8 cellular contexts compared by ENCODE assay signal in the genomic region with DNA sequence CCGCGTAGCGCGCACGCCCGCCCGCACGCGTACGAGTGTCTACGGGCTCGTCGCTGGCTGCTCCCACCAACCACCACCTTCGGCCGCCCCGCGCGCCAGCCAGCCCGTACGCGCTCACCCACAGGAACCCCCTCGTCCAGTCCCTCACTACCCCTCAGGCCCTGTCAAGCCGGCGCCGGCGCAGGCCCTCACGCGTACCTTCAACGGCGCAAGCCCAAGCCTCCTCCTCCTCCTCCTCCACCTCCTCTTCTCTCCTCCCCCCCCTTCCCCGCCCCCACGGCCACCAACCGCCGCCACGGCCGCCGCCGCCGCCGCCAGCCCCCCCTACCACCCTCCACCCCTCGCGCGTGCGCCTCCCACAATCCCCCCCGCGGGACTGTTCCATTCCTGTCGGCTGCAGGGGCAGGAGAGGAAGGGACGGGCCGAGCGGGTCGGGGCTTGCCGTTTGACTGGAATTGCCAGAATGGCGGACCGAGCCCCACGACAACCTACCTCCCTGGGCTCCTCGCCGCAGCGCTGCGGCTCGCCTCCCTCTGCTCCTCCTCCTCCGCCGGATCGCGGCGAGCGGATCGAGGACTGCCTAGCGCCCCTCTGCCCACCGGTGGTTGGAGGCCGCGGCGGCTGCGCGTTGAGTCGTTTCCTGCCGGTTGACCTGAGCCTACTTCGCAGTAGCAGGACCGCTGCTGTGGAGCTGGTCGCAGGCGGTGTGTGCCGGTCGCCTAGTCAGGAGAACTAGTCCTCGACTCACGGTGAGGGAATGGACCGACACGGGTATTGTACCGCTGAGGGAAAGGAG. TPM values are rescaled to one million over a fixed set of nuclear protein-coding genes. Genes with fewer than 3 reads are reported as not detected.
DNase-seq lines count a peak whose midpoint lies in the region; ATAC-seq and TF ChIP-seq lines count a peak whose summit lies in the region.

Gene ASH1L (minus strand): TSS at position 223 of the 796 bp plus-strand sequence. CDS start 41,284 bp downstream, outside the sequence.

- H3K4me3 ChIP-seq in HEK293 (ENCODE audit: low read depth, low read length), result peak within 1 kb of the TSS; percentile 99
- peak within 1 kb of the TSS; percentile 100 for H3K4me3 ChIP-seq in SJSA1
- H3K4me3 ChIP-seq in neuron (ENCODE audit: low read length), result peak within 1 kb of the TSS; percentile 80

- peak; percentile 49; the same call in 1 of the 2 replicates for TF ChIP-seq CTCF in HEK293 (tag by site-specific recombination; IDR thresholded peaks at IDR 0.05)
- TF ChIP-seq CTCF in foreskin keratinocyte (conservative IDR thresholded peaks at IDR 0.05), result no peak

- CTCF ChIA-PET in HEK293 (lab: Yijun Ruan, JAX), result interaction anchor here (0.7 kb wide), 1 partner anchor 568 kb away, joined by 5 read pairs; no protein-coding TSS in a partner anchor

- POLR2A ChIA-PET in HEK293 (lab: Yijun Ruan, JAX), result interaction anchor here (0.7 to 1.3 kb wide), 7 partner anchors 10 to 312 kb away, joined by 3 to 7 read pairs (median 4); partner anchors contain the start of genes CLK2 and RUSC1

- H3K9me3 ChIP-seq in HEK293 (ENCODE audit: control insufficient read depth, insufficient read depth, low read depth, low read length) (no peaks in the 10 kb centered on the region), SJSA1 (replicated peaks) (no peaks in the 10 kb centered on the region), neuron (ENCODE audit: low read length) (peaks cover 2% of the 10 kb centered on the region)

- H3K27ac ChIP-seq in HEK293 (ENCODE audit: extremely low read depth, low read depth, low read length), result peak within 1 kb of the TSS; percentile 100
- H3K27ac ChIP-seq in SJSA1, result peak within 1 kb of the TSS; percentile 100
- peak within 1 kb of the TSS; percentile 96 for H3K27ac ChIP-seq in foreskin keratinocyte

- peak; percentile 79 for ATAC-seq in foreskin keratinocyte

- no peaks in the 10 kb centered on the region for H3K27me3 ChIP-seq in SJSA1 (replicated peaks)
- no peaks in the 10 kb centered on the region for H3K27me3 ChIP-seq in foreskin keratinocyte
- H3K27me3 ChIP-seq in neuron (ENCODE audit: insufficient read depth, low read length), result no peaks in the 10 kb centered on the region

- H3K36me3 ChIP-seq in HEK293 (ENCODE audit: control insufficient read depth in 2 of 2, insufficient read depth in 1 of 2, low read length in 2 of 2), result peaks cover 3 to 9% of the 10 kb centered on the region in 2 experiments; a peak in 2 of 3 replicates
- H3K36me3 ChIP-seq in SJSA1, result peaks cover 23% of the 10 kb centered on the region
- H3K36me3 ChIP-seq in neuron (ENCODE audit: insufficient read depth, low read length), result peaks cover 16% of the 10 kb centered on the region

- peak; percentile 92 for DNase-seq in G401 (ENCODE audit: low spot score)
- peak; percentile 85 for DNase-seq in MV-4-11 (lab: John Stamatoyannopoulos, UW)
- DNase-seq in SJSA1 (ENCODE audit: low read depth in 1 of 2, low spot score in 2 of 2), result peak; percentile 95 to 99
- peak; percentile 88 to 93 (median 92) for DNase-seq in activated naive CD4-positive, alpha-beta T cell (lab: John Stamatoyannopoulos, UW)
- DNase-seq in foreskin keratinocyte, result peak; percentile 84 to 92
- DNase-seq in stromal cell of bone marrow (ENCODE audit: low read depth), result peak; percentile 91

- H3K4me1 ChIP-seq in HEK293 (ENCODE audit: control insufficient read depth, insufficient read depth, low read length), result no peaks in the 10 kb centered on the region
- peaks cover 9% of the 10 kb centered on the region for H3K4me1 ChIP-seq in SJSA1 (replicated peaks)
- H3K4me1 ChIP-seq in foreskin keratinocyte, result peaks cover 15% of the 10 kb centered on the region
- peaks cover 20% of the 10 kb centered on the region for H3K4me1 ChIP-seq in neuron (ENCODE audit: insufficient read depth, low read length)

- peak within 1 kb of the TSS; percentile 61 for H2AFZ ChIP-seq in neuron (ENCODE audit: low read depth, low read length)

- in situ Hi-C loops in G401 (cut with HindIII; ENCODE audit: low sequenced_read_pairs), result no loop called here

TF ChIP-seq in HEK293, 187 proteins besides CTCF, POLR2A, EP300 and RAD21 (continues in another document):
- TF ChIP-seq BCL11A (tag by site-specific recombination; IDR thresholded peaks at IDR 0.05; ENCODE audit: low read depth) (peak; percentile 36; the same call in 1 of the 2 replicates), ZNF843 (tag by site-specific recombination; IDR thresholded peaks at IDR 0.05) (peak; percentile 70), ZNF423 (tag by site-specific recombination; IDR thresholded peaks at IDR 0.05) (0 out of 2 replicates have a peak, but pooled peaks have one; percentile 4), ZNF223 (tag by site-specific recombination; IDR thresholded peaks at IDR 0.05) (no peak), YY2 (tag by site-specific recombination; IDR thresholded peaks at IDR 0.05) (peak; percentile 62; the same call in 1 of the 2 replicates), ZBTB8A (tag by site-specific recombination; IDR thresholded peaks at IDR 0.05) (peak; percentile 48; the same call in 1 of the 2 replicates), ZNF544 (tag by site-specific recombination; IDR thresholded peaks at IDR 0.05) (no peak), ZNF610 (tag by site-specific recombination; IDR thresholded peaks at IDR 0.05; ENCODE audit: borderline replicate concordance) (peak; percentile 84), ZBTB20 (tag by site-specific recombination; IDR thresholded peaks at IDR 0.05) (peak; percentile 62), SP7 (tag by site-specific recombination; IDR thresholded peaks at IDR 0.05) (peak; percentile 94), REPIN1 (tag by site-specific recombination; IDR thresholded peaks at IDR 0.05; ENCODE audit: low read depth) (peak; percentile 40; the same call in 1 of the 2 replicates), RBAK (tag by site-specific recombination; IDR thresholded peaks at IDR 0.05) (no peak), ZNF629 (tag by site-specific recombination; IDR thresholded peaks at IDR 0.05) (peak; percentile 67; the same call in 1 of the 2 replicates), ZFHX2 (tag by site-specific recombination; conservative IDR thresholded peaks at IDR 0.05) (peak; percentile 94), KLF8 (tag by site-specific recombination; IDR thresholded peaks at IDR 0.05) (peak; percentile 84), SCRT2 (tag by site-specific recombination; IDR thresholded peaks at IDR 0.05) (peak; percentile 33; the same call in 1 of the 2 replicates), ZNF600 (tag by site-specific recombination; IDR thresholded peaks at IDR 0.05) (peak; percentile 91), PATZ1 (tag by site-specific recombination; IDR thresholded peaks at IDR 0.05) (peak; percentile 91), WT1 (tag by site-specific recombination; IDR thresholded peaks at IDR 0.05) (peak; percentile 38; the same call in 1 of the 2 replicates), ZFP69B (tag by site-specific recombination; IDR thresholded peaks at IDR 0.05) (peak; percentile 56; the same call in 1 of the 2 replicates), OSR2 (tag by site-specific recombination; IDR thresholded peaks at IDR 0.05) (peak; percentile 68), GLI4 (tag by site-specific recombination; IDR thresholded peaks at IDR 0.05) (0 out of 2 replicates have a peak, but pooled peaks have one; percentile 15), ZNF654 (tag by site-specific recombination; IDR thresholded peaks at IDR 0.05; ENCODE audit: low read depth) (no peak), GLIS2 (tag by site-specific recombination; IDR thresholded peaks at IDR 0.05) (peak; percentile 85), SP3 (tag by site-specific recombination; IDR thresholded peaks at IDR 0.05) (peak; percentile 86), PRDM1 (tag by site-specific recombination; IDR thresholded peaks at IDR 0.05) (no peak)
- TF ChIP-seq, protein P1, sequence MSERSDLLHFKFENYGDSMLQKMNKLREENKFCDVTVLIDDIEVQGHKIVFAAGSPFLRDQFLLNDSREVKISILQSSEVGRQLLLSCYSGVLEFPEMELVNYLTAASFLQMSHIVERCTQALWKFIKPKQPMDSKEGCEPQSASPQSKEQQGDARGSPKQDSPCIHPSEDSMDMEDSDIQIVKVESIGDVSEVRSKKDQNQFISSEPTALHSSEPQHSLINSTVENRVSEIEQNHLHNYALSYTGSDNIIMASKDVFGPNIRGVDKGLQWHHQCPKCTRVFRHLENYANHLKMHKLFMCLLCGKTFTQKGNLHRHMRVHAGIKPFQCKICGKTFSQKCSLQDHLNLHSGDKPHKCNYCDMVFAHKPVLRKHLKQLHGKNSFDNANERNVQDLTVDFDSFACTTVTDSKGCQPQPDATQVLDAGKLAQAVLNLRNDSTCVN (tag by site-specific recombination; optimal IDR thresholded peaks at IDR 0.05), result peak; percentile 100
- TF ChIP-seq, protein P2, sequence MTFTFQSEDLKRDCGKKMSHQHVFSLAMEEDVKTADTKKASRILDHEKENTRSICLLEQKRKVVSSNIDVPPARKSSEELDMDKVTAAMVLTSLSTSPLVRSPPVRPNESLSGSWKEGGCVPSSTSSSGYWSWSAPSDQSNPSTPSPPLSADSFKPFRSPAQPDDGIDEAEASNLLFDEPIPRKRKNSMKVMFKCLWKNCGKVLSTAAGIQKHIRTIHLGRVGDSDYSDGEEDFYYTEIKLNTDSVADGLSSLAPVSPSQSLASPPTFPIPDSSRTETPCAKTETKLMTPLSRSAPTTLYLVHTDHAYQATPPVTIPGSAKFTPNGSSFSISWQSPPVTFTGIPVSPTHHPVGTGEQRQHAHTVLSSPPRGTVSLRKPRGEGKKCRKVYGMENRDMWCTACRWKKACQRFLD (tag by site-specific recombination; IDR thresholded peaks at IDR 0.05), result no peak

RNA-seq across cellular contexts. Expression of gene ASH1L, which starts in this region (rescaled TPM):
- total RNA-seq in G401 (2014; rRNA removed; shearing (Covaris generic)), result 7.7 and 15.6 TPM in 2 replicates
- total RNA-seq in SJSA1 (2014; rRNA removed; shearing (Covaris generic)), result 14.7 and 23.0 TPM in 2 replicates
- total RNA-seq in foreskin keratinocyte, result 15.7 and 15.8 TPM in 2 replicates
- polyA plus RNA-seq in foreskin keratinocyte, result 1.00 and 1.2 TPM in 2 replicates

Comparison
In these comparisons a context has a peak if more than half of its experiments do, and no peak if none do; other contexts are left out.
1. Peak in every context shown above with its lines: DNase-seq, ATAC-seq, H3K4me3 ChIP-seq and H3K27ac ChIP-seq.